In the genomic region with DNA sequence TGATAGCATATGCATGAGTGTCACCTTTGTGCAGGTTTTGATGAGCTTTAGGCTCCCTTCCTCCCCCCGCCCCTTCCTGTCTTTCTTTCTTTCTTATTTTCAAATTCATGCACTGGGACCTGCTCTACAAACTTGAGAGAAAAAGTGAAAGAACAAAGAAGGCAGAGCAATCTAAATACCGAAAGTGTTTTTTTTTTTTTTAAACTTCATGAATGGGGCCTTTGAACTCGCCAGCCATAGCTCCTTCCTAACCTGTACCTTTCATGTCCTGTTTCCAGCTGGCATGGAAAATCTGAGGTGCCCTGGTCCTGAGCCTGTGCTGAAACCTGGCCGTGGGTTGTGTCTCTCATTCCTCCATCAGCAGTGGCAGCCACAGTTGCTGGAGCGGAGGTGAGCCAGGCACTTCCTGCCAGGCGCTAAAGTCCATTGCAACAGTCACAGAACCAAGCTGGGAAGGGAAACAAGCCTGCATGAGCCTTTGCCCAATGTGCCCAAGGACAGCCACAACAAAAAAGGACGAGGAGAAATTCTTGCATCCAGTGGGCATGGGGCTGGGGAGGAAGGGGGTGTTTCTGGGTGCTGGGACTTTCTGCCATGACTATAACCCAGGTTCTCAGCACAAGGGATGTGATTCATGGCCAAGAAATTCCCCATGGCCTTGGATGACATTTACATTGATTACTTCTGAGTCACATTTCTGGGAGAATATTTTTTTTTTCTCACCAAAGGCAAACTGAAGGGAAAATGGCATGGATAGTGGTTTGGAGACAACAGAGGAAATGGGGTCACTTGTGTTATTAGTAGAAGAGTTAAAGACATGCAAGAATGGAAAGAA, we compare ENCODE assay signal across 1 cellular context.
TF ChIP-seq lines count a peak whose summit lies in the region.

No MANE protein-coding gene starts in this region.

TF ChIP-seq in GM23338, 12 proteins besides CTCF, POLR2A, EP300 and RAD21 (continued from another document):
- TF ChIP-seq, protein P1, sequence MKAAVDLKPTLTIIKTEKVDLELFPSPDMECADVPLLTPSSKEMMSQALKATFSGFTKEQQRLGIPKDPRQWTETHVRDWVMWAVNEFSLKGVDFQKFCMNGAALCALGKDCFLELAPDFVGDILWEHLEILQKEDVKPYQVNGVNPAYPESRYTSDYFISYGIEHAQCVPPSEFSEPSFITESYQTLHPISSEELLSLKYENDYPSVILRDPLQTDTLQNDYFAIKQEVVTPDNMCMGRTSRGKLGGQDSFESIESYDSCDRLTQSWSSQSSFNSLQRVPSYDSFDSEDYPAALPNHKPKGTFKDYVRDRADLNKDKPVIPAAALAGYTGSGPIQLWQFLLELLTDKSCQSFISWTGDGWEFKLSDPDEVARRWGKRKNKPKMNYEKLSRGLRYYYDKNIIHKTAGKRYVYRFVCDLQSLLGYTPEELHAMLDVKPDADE (IDR thresholded peaks at IDR 0.05): no peak
- TF ChIP-seq NANOG (IDR thresholded peaks at IDR 0.05; ENCODE audit: borderline replicate concordance): no peak
- no peak for TF ChIP-seq STAT1 (IDR thresholded peaks at IDR 0.05; ENCODE audit: unreplicated experiment)
- no peak for TF ChIP-seq EZH2phosphoT487 (IDR thresholded peaks at IDR 0.05; ENCODE audit: unreplicated experiment)
- no peak for TF ChIP-seq ZNF331 (CRISPR knock-in tag; IDR thresholded peaks at IDR 0.05; ENCODE audit: low read depth)
TF ChIP-seq in GM23338: peak in this region for 0.
